ENCODE assay signal across 9 cellular contexts in the genomic region with DNA sequence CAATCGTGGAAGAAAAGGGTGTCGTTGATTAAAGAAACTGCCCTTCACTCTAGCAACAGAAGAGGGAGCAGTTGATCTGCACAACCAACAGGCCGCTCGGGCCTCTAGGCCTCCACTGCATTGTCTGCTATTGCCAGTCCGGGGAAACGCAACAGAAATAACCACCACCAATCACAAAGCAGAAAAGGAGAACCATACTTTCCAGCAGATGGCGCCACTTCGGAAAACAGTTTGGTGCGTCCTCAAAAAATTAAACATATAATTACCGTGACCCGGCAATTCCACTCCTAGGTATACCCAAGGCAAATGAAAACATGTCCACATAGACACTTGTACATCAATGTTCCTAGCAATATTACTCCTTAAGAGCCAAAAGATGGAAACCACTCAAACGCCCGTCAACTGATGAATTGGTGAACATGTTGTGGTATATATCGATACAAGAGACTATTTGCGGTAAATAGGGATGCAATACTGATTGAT.
DNase-seq lines count a peak whose midpoint lies in the region; ATAC-seq and TF ChIP-seq lines count a peak whose summit lies in the region.
"Had no signal": no experiment of that assay in that cellular context is flagged by ENCODE, and none has a peak within 500 bp of the region (broad histone marks: within the 10 kb centered on the region; RNA-seq: fewer than 3 reads in every experiment).

No MANE protein-coding gene starts in this region.

- no peak overlapping the region for H3K27ac ChIP-seq in OCI-LY1 (ENCODE audit: low read depth, low read length, poor library complexity, severe bottlenecking)
- no peak overlapping the region for H3K27ac ChIP-seq in iPS DF 6.9 (ENCODE audit: low read length)
- H3K27ac ChIP-seq in spleen = no peak overlapping the region

- peak; percentile 84 for TF ChIP-seq CTCF in OCI-LY1 (IDR thresholded peaks at IDR 0.05; ENCODE audit: low read length)
- peak; percentile 73 to 81 for TF ChIP-seq CTCF in brain (conservative IDR thresholded peaks at IDR 0.05)
- peak; percentile 23 to 77 (median 60) for TF ChIP-seq CTCF in spleen (IDR thresholded peaks at IDR 0.05 in 8 of 11, conservative IDR thresholded peaks at IDR 0.05 in 3 of 11)

- H3K9me2 ChIP-seq in OCI-LY1 (ENCODE audit: low read depth, low read length) = no peaks in the 10 kb centered on the region

- CTCF ChIA-PET in T-cell (lab: Charles Lee) = no interaction called here

- H3K9me3 Mint-ChIP-seq in brain (peaks cover 0 to 6% (median 0%) of the 10 kb centered on the region in 5 experiments), T-cell (no peaks in the 10 kb centered on the region)
- H3K9me3 Mint-ChIP-seq: activated naive CD4-positive, alpha-beta T cell treated with anti-CD3 and anti-CD28 coated beads, Interleukin-2, amount 50 U/mL, for 72 hours had no signal

- TF ChIP-seq POLR2A in spleen (IDR thresholded peaks at IDR 0.05) = no peak

- H3K36me3 ChIP-seq in OCI-LY1 (ENCODE audit: insufficient read depth, low read length) (no peaks in the 10 kb centered on the region), iPS DF 6.9 (ENCODE audit: control insufficient read depth, insufficient read depth, low read length) (no peaks in the 10 kb centered on the region), spleen (no peaks in the 10 kb centered on the region)

- intact Hi-C loops in spleen (cut with DNase I; ENCODE audit: low total_unique reads) = no loop called here

- in situ Hi-C loops in G401 (cut with HindIII; ENCODE audit: low sequenced_read_pairs) = no loop called here

- peaks cover 34% of the 10 kb centered on the region for H3K4me1 Mint-ChIP-seq in brain
- no peaks in the 10 kb centered on the region for H3K4me1 Mint-ChIP-seq in T-cell

- H4K20me1 ChIP-seq in OCI-LY1 (ENCODE audit: insufficient read depth, low read length) = no peaks in the 10 kb centered on the region

- no peak overlapping the region for H3K4me2 ChIP-seq in OCI-LY1 (ENCODE audit: low read length)

- H3K27ac Mint-ChIP-seq in brain = peak overlapping the region in 2 of 5 experiments; percentile 5 to 71
- H3K27ac Mint-ChIP-seq in T-cell = no peak overlapping the region
- H3K27ac Mint-ChIP-seq: activated naive CD4-positive, alpha-beta T cell treated with anti-CD3 and anti-CD28 coated beads, Interleukin-2, amount 50 U/mL, for 72 hours had no signal

- H3K27me3 Mint-ChIP-seq in brain (no peaks in the 10 kb centered on the region), T-cell (peaks cover 14 to 21% of the 10 kb centered on the region in 2 donors)

- H3K36me3 Mint-ChIP-seq in brain (no peaks in the 10 kb centered on the region), T-cell (no peaks in the 10 kb centered on the region)
- H3K36me3 Mint-ChIP-seq: activated naive CD4-positive, alpha-beta T cell treated with anti-CD3 and anti-CD28 coated beads, Interleukin-2, amount 50 U/mL, for 72 hours had no signal

- H3K9ac ChIP-seq in OCI-LY1 (ENCODE audit: low read length) = no peak overlapping the region

- no peak overlapping the region for H2AFZ ChIP-seq in OCI-LY1 (ENCODE audit: low read length)

- WGBS in iPS DF 6.9 (ENCODE audit: insufficient coverage, insufficient read length) = no CpG with 5 or more reads among the region's 15 CpGs
- 40 to 45% (median 42%) methylated on average over 15 of the region's 15 CpGs for WGBS in spleen, 5 donors

- peak overlapping the region in 1 of 5 experiments; percentile 23 for H3K4me3 Mint-ChIP-seq in brain
- no peak overlapping the region for H3K4me3 Mint-ChIP-seq in T-cell

- DNase-seq in G401 (ENCODE audit: low spot score) = peak; percentile 40
- peak; percentile 82 for DNase-seq in iPS DF 6.9 (ENCODE audit: low read depth, low spot score)
- DNase-seq in spleen = no peak
- no peak for DNase-seq in T-cell

- H3F3A ChIP-seq in OCI-LY1 (ENCODE audit: insufficient read depth, low read length) = no peaks in the 10 kb centered on the region

- no peaks in the 10 kb centered on the region for H3K79me2 ChIP-seq in OCI-LY1 (ENCODE audit: insufficient read depth, low read length)

- H3K9me3 ChIP-seq in OCI-LY1 (ENCODE audit: low read length) (no peaks in the 10 kb centered on the region), iPS DF 6.9 (ENCODE audit: control insufficient read depth, insufficient read depth, low read length) (no peaks in the 10 kb centered on the region), spleen (no peaks in the 10 kb centered on the region)

- POLR2A ChIA-PET in T-cell (lab: Charles Lee) = no interaction called here

- ATAC-seq in HG03103 (IDR thresholded peaks at IDR 0.05; ENCODE audit: low read depth, unreplicated experiment) (peak; percentile 81), T-cell (replicated peaks in 1 of 4) (no peak), HG03045 (IDR thresholded peaks at IDR 0.05; ENCODE audit: unreplicated experiment) (no peak)

- no peaks in the 10 kb centered on the region for H3K27me3 ChIP-seq in OCI-LY1 (ENCODE audit: insufficient read depth, low read length)
- no peaks in the 10 kb centered on the region for H3K27me3 ChIP-seq in iPS DF 6.9 (ENCODE audit: control insufficient read depth, insufficient read depth, low read length)
- H3K27me3 ChIP-seq in spleen (replicated peaks in 1 of 7) = peaks cover 0 to 7% (median 0%) of the 10 kb centered on the region in 7 donors

- H3K4me3 ChIP-seq in OCI-LY1 (ENCODE audit: low read depth, low read length, poor library complexity, severe bottlenecking) (no peak overlapping the region), iPS DF 6.9 (ENCODE audit: low read length) (no peak overlapping the region), spleen (no peak overlapping the region)

- H3K4me1 ChIP-seq in OCI-LY1 (ENCODE audit: insufficient read depth, low read length, severe bottlenecking) = no peaks in the 10 kb centered on the region
- peaks cover 2% of the 10 kb centered on the region; the same call in 1 of the 2 replicates for H3K4me1 ChIP-seq in iPS DF 6.9 (ENCODE audit: control insufficient read depth, insufficient read depth, low read length)
- no peaks in the 10 kb centered on the region for H3K4me1 ChIP-seq in spleen

Comparison
In these comparisons a context has a peak if more than half of its experiments do, and no peak if none do; other contexts are left out.
1. DNase-seq: peak in G401 (single experiment) and iPS DF 6.9 (single experiment); none in spleen (single experiment) and T-cell (0 of 34).
2. Peak in every context shown above with its lines, with median percentiles within 50 percentile points of each other: CTCF ChIP-seq.